Comparison of ENCODE assay signal across 8 cellular contexts in the genomic region with DNA sequence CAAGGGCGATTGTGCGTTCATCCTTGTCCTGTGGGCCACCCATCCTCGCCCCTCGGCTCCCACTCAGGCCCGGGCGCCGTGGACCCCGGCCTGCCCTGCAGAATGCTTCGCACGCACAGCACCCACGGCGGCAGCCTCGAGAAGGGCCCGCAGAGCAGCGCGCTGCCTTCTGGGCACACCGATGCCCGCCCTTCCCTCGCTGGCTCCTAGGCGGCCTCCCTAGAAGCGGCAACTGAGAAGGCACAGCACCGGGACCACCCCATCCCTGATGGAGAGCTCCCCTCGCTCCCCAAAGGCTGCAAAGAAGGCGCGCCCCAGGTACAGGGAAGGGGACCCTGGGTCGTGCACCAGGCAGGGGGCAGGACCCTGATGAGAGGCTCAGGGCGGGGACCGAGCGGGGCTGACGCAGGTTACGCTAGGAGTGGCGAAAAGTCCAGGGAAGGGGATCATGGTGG. TPM values are rescaled to one million over a fixed set of nuclear protein-coding genes. Genes with fewer than 3 reads are reported as not detected.
DNase-seq lines count a peak whose midpoint lies in the region; ATAC-seq, FAIRE-seq and TF ChIP-seq lines count a peak whose summit lies in the region.

No MANE protein-coding gene starts in this region.

- H3K36me3 ChIP-seq in GM23248 (ENCODE audit: low read depth) (no peaks in the 10 kb centered on the region), endothelial cell of umbilical vein (ENCODE audit: control insufficient read depth in 2 of 2, extremely low read depth in 1 of 2, insufficient read depth in 2 of 2, low read length in 2 of 2) (no peaks in the 10 kb centered on the region), osteoblast (ENCODE audit: insufficient read depth, low read length) (peaks cover 22% of the 10 kb centered on the region)

- no peak for TF ChIP-seq POLR2A in endothelial cell of umbilical vein (IDR thresholded peaks at IDR 0.05; ENCODE audit: low read depth, low read length)

- H2AFZ ChIP-seq in GM23248 (no peak overlapping the region), endothelial cell of umbilical vein (ENCODE audit: low read depth, low read length) (no peak overlapping the region), osteoblast (ENCODE audit: low read length) (no peak overlapping the region)

- H4K20me1 ChIP-seq in GM23248 (ENCODE audit: insufficient read depth) (peaks cover 40% of the 10 kb centered on the region), endothelial cell of umbilical vein (replicated peaks; ENCODE audit: control insufficient read depth, extremely low read depth, insufficient read depth, low read length) (peaks cover 6% of the 10 kb centered on the region), osteoblast (ENCODE audit: insufficient read depth, low read length) (peaks cover 49% of the 10 kb centered on the region)

- dilution Hi-C loops in endothelial cell of umbilical vein (cut with MboI; ENCODE audit: extremely low pct_ligation_motif_present, low sequenced_read_pairs): no loop called here

- no peaks in the 10 kb centered on the region for H3K9me2 ChIP-seq in GM23248 (ENCODE audit: insufficient read depth)

- H3F3A ChIP-seq in GM23248 (ENCODE audit: insufficient read depth): peaks cover 29% of the 10 kb centered on the region

- peaks cover 72% of the 10 kb centered on the region for H3K79me2 ChIP-seq in GM23248 (ENCODE audit: insufficient read depth)
- peaks cover 59% of the 10 kb centered on the region for H3K79me2 ChIP-seq in endothelial cell of umbilical vein (ENCODE audit: control insufficient read depth, insufficient read depth, low read length)
- peaks cover 64% of the 10 kb centered on the region for H3K79me2 ChIP-seq in osteoblast (ENCODE audit: insufficient read depth, low read length)

- peak overlapping the region; percentile 91 for H3K4me3 ChIP-seq in GM23248
- peak overlapping the region; percentile 69 to 98 (median 72) for H3K4me3 ChIP-seq in endothelial cell of umbilical vein (replicated peaks in 1 of 3; ENCODE audit: insufficient read depth in 1 of 3, low read depth in 1 of 3, low read length in 3 of 3)
- peak overlapping the region; percentile 99 for H3K4me3 ChIP-seq in osteoblast (ENCODE audit: insufficient read depth, low read length)

- TF ChIP-seq CTCF in VCaP (conservative IDR thresholded peaks at IDR 0.05) (no peak), endothelial cell of umbilical vein (IDR thresholded peaks at IDR 0.05; ENCODE audit: extremely low read depth in 1 of 2, insufficient read depth in 1 of 2, low read depth in 1 of 2, low read length in 2 of 2) (no peak), osteoblast (IDR thresholded peaks at IDR 0.05; ENCODE audit: extremely low read depth, low read depth, low read length) (no peak)

- CTCF ChIA-PET in endothelial cell of umbilical vein (lab: Charles Lee): interaction anchor here (1.6 to 2.4 kb wide), 2 partner anchors 167 to 170 kb away, joined by 5 to 12 read pairs; no protein-coding TSS in a partner anchor

- BruUV-seq in endothelial cell of umbilical vein (replicated peaks; lab: Mats Ljungman, UMichigan): no TSS peak

- peak overlapping the region; percentile 77 for H3K27ac ChIP-seq in GM23248
- H3K27ac ChIP-seq in VCaP: peak overlapping the region; percentile 90
- H3K27ac ChIP-seq in endothelial cell of umbilical vein (ENCODE audit: insufficient read depth, low read depth, low read length): peak overlapping the region; percentile 91
- peak overlapping the region; percentile 86 for H3K27ac ChIP-seq in osteoblast (ENCODE audit: low read depth, low read length)

- H3K27me3 ChIP-seq in GM23248 (replicated peaks; ENCODE audit: insufficient read depth) (no peaks in the 10 kb centered on the region), endothelial cell of umbilical vein (ENCODE audit: control insufficient read depth in 2 of 2, insufficient read depth in 2 of 2, low read length in 2 of 2) (no peaks in the 10 kb centered on the region), osteoblast (ENCODE audit: insufficient read depth, low read length) (no peaks in the 10 kb centered on the region)

- FAIRE-seq in endothelial cell of umbilical vein (lab: Jason Lieb, UNC): no peak

- POLR2A ChIA-PET in endothelial cell of umbilical vein (lab: Charles Lee): interaction anchor here (1.0 kb wide), 1 partner anchor 8 kb away, joined by 3 read pairs; no protein-coding TSS in a partner anchor

- in situ Hi-C loops in GM23248 (cut with MboI): no loop called here

- H3K4me2 ChIP-seq in GM23248 (ENCODE audit: unreplicated experiment) (peak overlapping the region; percentile 100), endothelial cell of umbilical vein (ENCODE audit: insufficient read depth, low read length) (peak overlapping the region; percentile 37), osteoblast (ENCODE audit: insufficient read depth, low read length) (peak overlapping the region; percentile 86)

- H3K9me3 ChIP-seq in GM23248 (ENCODE audit: low read depth) (no peaks in the 10 kb centered on the region), endothelial cell of umbilical vein (replicated peaks; ENCODE audit: control insufficient read depth, insufficient read depth, low read length) (no peaks in the 10 kb centered on the region), osteoblast (ENCODE audit: low read depth, low read length) (no peaks in the 10 kb centered on the region)

- H3K9ac ChIP-seq in GM23248: peak overlapping the region; percentile 96
- H3K9ac ChIP-seq in endothelial cell of umbilical vein (replicated peaks; ENCODE audit: extremely low read depth, insufficient read depth, low read length): peak overlapping the region; percentile 82

- intact Hi-C loops in endothelial cell of umbilical vein (cut with micrococcal nuclease): loop anchor here (1.0 to 2.0 kb wide), 2 partner anchors 15 to 46 kb away; no protein-coding TSS in a partner anchor

- ATAC-seq in HG02678 (IDR thresholded peaks at IDR 0.05; ENCODE audit: unreplicated experiment): no peak

- DNase-seq in GM23248: peak; percentile 64
- DNase-seq in endothelial cell of umbilical vein (ENCODE audit: low read depth, low spot score): peak; percentile 10
- no peak for DNase-seq in osteoblast (ENCODE audit: insufficient read length, low spot score, missing footprints)
- DNase-seq in SIG-M5 (lab: John Stamatoyannopoulos, UW): no peak
- DNase-seq in NCI-H1694 (lab: John Stamatoyannopoulos, UW): no peak
- DNase-seq in middle frontal gyrus (ENCODE audit: extremely low spot score, low spot score): no peak

- 2 to 3% methylated on average over 19 to 31 of the region's 32 CpGs for WGBS in GM23248 (ENCODE audit: low coverage in 1 of 2, low lambda C conversion rate in 2 of 2, missing lambda C conversion rate in 2 of 2), 2 experiments

- no peaks in the 10 kb centered on the region for H3K9me1 ChIP-seq in endothelial cell of umbilical vein (replicated peaks; ENCODE audit: control insufficient read depth, extremely low read depth, insufficient read depth, low read length)

- peaks cover 63% of the 10 kb centered on the region for H3K4me1 ChIP-seq in GM23248 (ENCODE audit: insufficient read depth)
- H3K4me1 ChIP-seq in endothelial cell of umbilical vein (ENCODE audit: control insufficient read depth, extremely low read depth, insufficient read depth, low read length): peaks cover 41% of the 10 kb centered on the region
- H3K4me1 ChIP-seq in osteoblast (ENCODE audit: insufficient read depth, low read length): peaks cover 44% of the 10 kb centered on the region

TF ChIP-seq in endothelial cell of umbilical vein, 7 proteins besides CTCF, POLR2A, EP300 and RAD21:
- TF ChIP-seq, protein P1, sequence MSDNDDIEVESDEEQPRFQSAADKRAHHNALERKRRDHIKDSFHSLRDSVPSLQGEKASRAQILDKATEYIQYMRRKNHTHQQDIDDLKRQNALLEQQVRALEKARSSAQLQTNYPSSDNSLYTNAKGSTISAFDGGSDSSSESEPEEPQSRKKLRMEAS (IDR thresholded peaks at IDR 0.05; ENCODE audit: insufficient read depth, insufficient read length): no peak
- no peak for TF ChIP-seq POLR2AphosphoS5 (IDR thresholded peaks at IDR 0.05; ENCODE audit: insufficient read depth, low read depth, low read length)
- no peak for TF ChIP-seq JUN (IDR thresholded peaks at IDR 0.05; ENCODE audit: borderline replicate concordance, insufficient read depth, insufficient read length, low read depth)
- TF ChIP-seq GATA2 (IDR thresholded peaks at IDR 0.05; ENCODE audit: insufficient read depth, insufficient read length, low read depth, low read length): no peak
- no peak for TF ChIP-seq EZH2 (IDR thresholded peaks at IDR 0.05; ENCODE audit: borderline replicate concordance, low read depth, low read length, severe bottlenecking)
- TF ChIP-seq MYC (IDR thresholded peaks at IDR 0.05; ENCODE audit: low read depth, low read length): no peak
- TF ChIP-seq FOS (IDR thresholded peaks at IDR 0.05; ENCODE audit: borderline replicate concordance, insufficient read depth, low read length): no peak

RNA-seq across cellular contexts. Expression of gene CAPZB, which starts 1.0 kb away (rescaled TPM):
- total RNA-seq in GM23248 (2014; rRNA removed; shearing (Covaris generic)): 188 and 229 TPM in 2 replicates
- polyA plus RNA-seq in GM23248 (2016; fragmentation: Nextera tagmentation; extraction: Ambion mirVana): 494 and 506 TPM in 2 replicates
- 339 and 347 TPM in 2 replicates for total RNA-seq in endothelial cell of umbilical vein
- polyA plus RNA-seq in endothelial cell of umbilical vein: 145 and 196 TPM in 2 replicates
- polyA plus RNA-seq in endothelial cell of umbilical vein (2011; cell fraction: cytosol; rRNA removed): 324 and 349 TPM in 2 replicates
- polyA plus RNA-seq in endothelial cell of umbilical vein (2011; cell fraction: nucleus; rRNA removed): 134 and 156 TPM in 2 replicates
- 289 and 327 TPM in 2 replicates for polyA plus RNA-seq in endothelial cell of umbilical vein (2012)
- polyA minus RNA-seq in endothelial cell of umbilical vein: 88.2 and 117 TPM in 2 replicates
- polyA minus RNA-seq in endothelial cell of umbilical vein (2011; cell fraction: cytosol; rRNA and poly(A)+ RNA removed): 35.2 TPM
- 33.1 and 43.8 TPM in 2 replicates for polyA minus RNA-seq in endothelial cell of umbilical vein (2011; cell fraction: nucleus; rRNA and poly(A)+ RNA removed)
- total RNA-seq in osteoblast: 217 and 224 TPM in 2 replicates

Comparison
In these comparisons a context has a peak if more than half of its experiments do, and no peak if none do; other contexts are left out.
1. DNase-seq: peak in GM23248 (single experiment) and endothelial cell of umbilical vein (single experiment); none in osteoblast (single experiment), SIG-M5 (single experiment), NCI-H1694 (single experiment) and middle frontal gyrus (single experiment).
2. H3K4me2 ChIP-seq: peak in every context shown above with its lines; median percentile 100 in GM23248; 86 in osteoblast; 37 in endothelial cell of umbilical vein.
3. Peak in every context shown above with its lines, with median percentiles within 50 percentile points of each other: H3K27ac ChIP-seq and H3K4me3 ChIP-seq.